In genomic region chr3:58258392-58259040, GRCh38 we compare ENCODE assay signal across 23 cellular contexts. TPM values are rescaled to one million over a fixed set of nuclear protein-coding genes. Genes with fewer than 3 reads are reported as not detected.
DNase-seq lines count a peak whose midpoint lies in the region; ATAC-seq, FAIRE-seq and TF ChIP-seq lines count a peak whose summit lies in the region.
"Had no signal": no experiment of that assay in that cellular context is flagged by ENCODE, and none has a peak within 500 bp of the region (broad histone marks: within the 10 kb centered on the region; RNA-seq: fewer than 3 reads in every experiment).

No MANE protein-coding gene starts in this region.

- H3K4me1 ChIP-seq in endodermal cell (ENCODE audit: control insufficient read depth, insufficient read depth, low read length), result no peaks in the 10 kb centered on the region

- H3K4me1 Mint-ChIP-seq in CD14-positive monocyte, result peaks cover 19% of the 10 kb centered on the region
- peaks cover 39% of the 10 kb centered on the region for H3K4me1 Mint-ChIP-seq in activated T-helper 2 cell treated with anti-CD3 and anti-CD28 coated beads, Interferon-gamma antibody, Interleukin-2, Interleukin-4, amounts not matched to agents 10 μg/mL and 5 μg/mL and 100 μg/mL, durations not matched to agents 14 hours and 24 hours and 36 hours (ENCODE audit: low read depth)
- H3K4me1 Mint-ChIP-seq in endodermal cell, result no peaks in the 10 kb centered on the region
- H3K4me1 Mint-ChIP-seq: GM23338 had no signal

- no peak for FAIRE-seq in H54 (lab: Jason Lieb, UNC)

- H3K9ac ChIP-seq in endodermal cell (ENCODE audit: extremely low read depth, low read length, poor library complexity, severe bottlenecking), result no peak overlapping the region

- ATAC-seq in left lobe of liver (no peak), GM21390 (IDR thresholded peaks at IDR 0.05; ENCODE audit: unreplicated experiment) (no peak)
- ATAC-seq: GM23338, HCT116 had no signal

- H3K27ac ChIP-seq in endodermal cell (ENCODE audit: low read depth, low read length), result peak overlapping the region; percentile 14
- H3K27ac ChIP-seq: C4-2B, RWPE1 had no signal

- no peaks in the 10 kb centered on the region for H3K36me3 ChIP-seq in endodermal cell (ENCODE audit: control insufficient read depth, insufficient read depth, low read length)

- H3K27ac Mint-ChIP-seq in CD14-positive monocyte, result peak overlapping the region in 5 of 7 donors; percentile 40 to 82 (median 67)
- peak overlapping the region; percentile 48 for H3K27ac Mint-ChIP-seq in activated T-helper 2 cell treated with anti-CD3 and anti-CD28 coated beads, Interferon-gamma antibody, Interleukin-2, Interleukin-4, amounts not matched to agents 10 μg/mL and 5 μg/mL and 100 μg/mL, durations not matched to agents 14 hours and 24 hours and 36 hours
- no peak overlapping the region for H3K27ac Mint-ChIP-seq in endodermal cell
- H3K27ac Mint-ChIP-seq: GM23338 had no signal

- no peaks in the 10 kb centered on the region for H3K27me3 ChIP-seq in endodermal cell (ENCODE audit: control insufficient read depth, insufficient read depth, low read length, poor library complexity, severe bottlenecking)

- H3K4me3 Mint-ChIP-seq in CD14-positive monocyte (no peak overlapping the region), endodermal cell (no peak overlapping the region)
- H3K4me3 Mint-ChIP-seq in activated T-helper 2 cell treated with anti-CD3 and anti-CD28 coated beads, Interferon-gamma antibody, Interleukin-2, Interleukin-4, amounts not matched to agents 10 μg/mL and 5 μg/mL and 100 μg/mL, durations not matched to agents 14 hours and 24 hours and 36 hours (ENCODE audit: low read depth), result no peak overlapping the region
- H3K4me3 Mint-ChIP-seq: GM23338, IgD-negative memory B cell had no signal

- no peak overlapping the region for H3K4me3 ChIP-seq in endodermal cell (ENCODE audit: low read length)
- H3K4me3 ChIP-seq: GM23338 had no signal

- intact Hi-C loops in CD14-positive monocyte (cut with micrococcal nuclease), result no loop called here
- intact Hi-C loops in activated T-helper 2 cell treated with anti-CD3 and anti-CD28 coated beads, Interferon-gamma antibody, Interleukin-2, Interleukin-4, amounts not matched to agents 10 μg/mL and 5 μg/mL and 100 μg/mL, durations not matched to agents 14 hours and 24 hours and 36 hours (cut with micrococcal nuclease), result no loop called here

- H3K36me3 Mint-ChIP-seq in CD14-positive monocyte (peaks cover 42 to 47% of the 10 kb centered on the region in 2 donors), endodermal cell (ENCODE audit: low read depth) (peaks cover 16% of the 10 kb centered on the region)
- peaks cover 54% of the 10 kb centered on the region for H3K36me3 Mint-ChIP-seq in activated T-helper 2 cell treated with anti-CD3 and anti-CD28 coated beads, Interferon-gamma antibody, Interleukin-2, Interleukin-4, amounts not matched to agents 10 μg/mL and 5 μg/mL and 100 μg/mL, durations not matched to agents 14 hours and 24 hours and 36 hours (ENCODE audit: low read depth)

- TF ChIP-seq POLR2A in H54 (IDR thresholded peaks at IDR 0.05; ENCODE audit: low read depth, low read length), result no peak

- no peaks in the 10 kb centered on the region for H3K9me3 ChIP-seq in endodermal cell (ENCODE audit: control insufficient read depth, low read length)

- DNase-seq in CD14-positive monocyte (ENCODE audit: low spot score) (no peak), endodermal cell (peak; percentile 26), retina (peak; percentile 30), left lobe of liver (ENCODE audit: low spot score) (no peak), H54 (ENCODE audit: insufficient read length, low spot score) (no peak)
- no peak for DNase-seq in activated T-helper 2 cell treated with anti-CD3 and anti-CD28 coated beads, Interferon-gamma antibody, Interleukin-2, Interleukin-4, amounts not matched to agents 10 μg/mL and 5 μg/mL and 100 μg/mL, durations not matched to agents 14 hours and 24 hours and 36 hours (ENCODE audit: low spot score)
- DNase-seq in stimulated activated CD4-positive, alpha-beta T cell treated with anti-CD3 and anti-CD28 coated beads, Interleukin-4, amount 100 ng/mL, for 24 hours, result no peak
- DNase-seq: DMS79; NCI-H1105; NCI-H146; NCI-H2029; NCI-H226; NCI-H510A treated with DMSO at 0.1 percent for 48 hours; NCI-H748 treated with DMSO at 0.1 percent for 48 hours; NK-92 treated with Interleukin-12 subunit alpha and Interleukin-12 subunit beta, amount 100 ng/mL, for 24 hours; SHP77 treated with DMSO at 0.1 percent for 48 hours had no signal

- 79 to 85% methylated on average over 8 to 9 of the region's 9 CpGs for WGBS in endodermal cell (ENCODE audit: insufficient coverage in 1 of 2, insufficient read length in 1 of 2), 2 experiments

- H3K27me3 Mint-ChIP-seq in CD14-positive monocyte (ENCODE audit: low read depth in 3 of 3) (no peaks in the 10 kb centered on the region), endodermal cell (ENCODE audit: insufficient read depth) (no peaks in the 10 kb centered on the region)
- H3K27me3 Mint-ChIP-seq in activated T-helper 2 cell treated with anti-CD3 and anti-CD28 coated beads, Interferon-gamma antibody, Interleukin-2, Interleukin-4, amounts not matched to agents 10 μg/mL and 5 μg/mL and 100 μg/mL, durations not matched to agents 14 hours and 24 hours and 36 hours (ENCODE audit: low read depth), result no peaks in the 10 kb centered on the region
- H3K27me3 Mint-ChIP-seq: IgD-negative memory B cell had no signal

- no peaks in the 10 kb centered on the region for H3K9me3 Mint-ChIP-seq in CD14-positive monocyte
- no peaks in the 10 kb centered on the region for H3K9me3 Mint-ChIP-seq in activated T-helper 2 cell treated with anti-CD3 and anti-CD28 coated beads, Interferon-gamma antibody, Interleukin-2, Interleukin-4, amounts not matched to agents 10 μg/mL and 5 μg/mL and 100 μg/mL, durations not matched to agents 14 hours and 24 hours and 36 hours
- no peaks in the 10 kb centered on the region for H3K9me3 Mint-ChIP-seq in endodermal cell
- H3K9me3 Mint-ChIP-seq: GM23338, IgD-negative memory B cell had no signal

- TF ChIP-seq CTCF in CD14-positive monocyte (IDR thresholded peaks at IDR 0.05) (no peak), endodermal cell (conservative IDR thresholded peaks at IDR 0.05) (no peak)

RNA-seq across cellular contexts. Expression of gene ABHD6, which starts 20.9 kb away (rescaled TPM):
- 10 to 100 TPM in 1 of 2 donors, 1 to 10 TPM in 1; 9.0 to 11.6 TPM for polyA plus RNA-seq in CD14-positive monocyte
- total RNA-seq in activated T-helper 2 cell treated with anti-CD3 and anti-CD28 coated beads, Interferon-gamma antibody, Interleukin-2, Interleukin-4, amounts not matched to agents 10 μg/mL and 5 μg/mL and 100 μg/mL, durations not matched to agents 14 hours and 24 hours and 36 hours, result 26.4 and 28.2 TPM in 2 replicates
- total RNA-seq in endodermal cell (1 to 10 TPM; 7.5 to 8.6 TPM), left lobe of liver (56.2 TPM)
- 10.7 TPM for polyA plus RNA-seq in endodermal cell (2013, experiment 1 of 2)
- polyA plus RNA-seq in endodermal cell (2013, experiment 2 of 2), result 7.8 TPM

RNA-seq across cellular contexts. Expression of gene RPP14, which starts 47.5 kb away (rescaled TPM):
- 1 to 10 TPM; 3.5 to 8.8 TPM for polyA plus RNA-seq in CD14-positive monocyte
- total RNA-seq in activated T-helper 2 cell treated with anti-CD3 and anti-CD28 coated beads, Interferon-gamma antibody, Interleukin-2, Interleukin-4, amounts not matched to agents 10 μg/mL and 5 μg/mL and 100 μg/mL, durations not matched to agents 14 hours and 24 hours and 36 hours, result 21.8 and 23.8 TPM in 2 replicates
- total RNA-seq in endodermal cell (10 to 100 TPM; 22.0 to 23.6 TPM), left lobe of liver (9.7 TPM)
- 12.6 TPM for polyA plus RNA-seq in endodermal cell (2013, experiment 1 of 2)
- 13.5 TPM for polyA plus RNA-seq in endodermal cell (2013, experiment 2 of 2)

RNA-seq across cellular contexts. Expression of gene DNASE1L3, which starts 47.7 kb away (rescaled TPM):
- not detected for polyA plus RNA-seq in CD14-positive monocyte
- total RNA-seq in activated T-helper 2 cell treated with anti-CD3 and anti-CD28 coated beads, Interferon-gamma antibody, Interleukin-2, Interleukin-4, amounts not matched to agents 10 μg/mL and 5 μg/mL and 100 μg/mL, durations not matched to agents 14 hours and 24 hours and 36 hours, result not detected in 2 replicates
- total RNA-seq in endodermal cell, result not detected
- not detected for polyA plus RNA-seq in endodermal cell (2013, experiment 1 of 2)
- polyA plus RNA-seq in endodermal cell (2013, experiment 2 of 2), result not detected
- total RNA-seq in left lobe of liver, result 33.0 TPM
- total RNA-seq: A172, GM23338 had no signal
- polyA plus RNA-seq: GM23338 had no signal

RNA-seq across cellular contexts. Expression of gene HTD2, which starts 47.8 kb away (rescaled TPM):
- 10 to 100 TPM; 10.5 to 17.3 TPM for polyA plus RNA-seq in CD14-positive monocyte
- 10.1 and 10.5 TPM in 2 replicates for total RNA-seq in activated T-helper 2 cell treated with anti-CD3 and anti-CD28 coated beads, Interferon-gamma antibody, Interleukin-2, Interleukin-4, amounts not matched to agents 10 μg/mL and 5 μg/mL and 100 μg/mL, durations not matched to agents 14 hours and 24 hours and 36 hours
- total RNA-seq in endodermal cell, result 10 to 100 TPM; 10.5 to 13.7 TPM
- polyA plus RNA-seq in endodermal cell (2013, experiment 1 of 2), result 11.7 TPM
- 8.9 TPM for polyA plus RNA-seq in endodermal cell (2013, experiment 2 of 2)
- 6.8 TPM for total RNA-seq in left lobe of liver

Comparison
In these comparisons a context has a peak if more than half of its experiments do, and no peak if none do; other contexts are left out.
1. DNase-seq: peak in endodermal cell (single experiment) and retina (single experiment); none in CD14-positive monocyte (single experiment), activated T-helper 2 cell treated with anti-CD3 and anti-CD28 coated beads, Interferon-gamma antibody, Interleukin-2, Interleukin-4, amounts not matched to agents 10 μg/mL and 5 μg/mL and 100 μg/mL, durations not matched to agents 14 hours and 24 hours and 36 hours (single experiment), left lobe of liver (single experiment), H54 (single experiment) and stimulated activated CD4-positive, alpha-beta T cell treated with anti-CD3 and anti-CD28 coated beads, Interleukin-4, amount 100 ng/mL, for 24 hours (single experiment).
2. RNA of gene DNASE1L3, which starts 47.7 kb away (total RNA-seq): 33.0 TPM in left lobe of liver (single experiment); not detected in activated T-helper 2 cell treated with anti-CD3 and anti-CD28 coated beads, Interferon-gamma antibody, Interleukin-2, Interleukin-4, amounts not matched to agents 10 μg/mL and 5 μg/mL and 100 μg/mL, durations not matched to agents 14 hours and 24 hours and 36 hours and not detected in endodermal cell; every median in the first group is over 10 times any median in the second.